Comparison of ENCODE assay signal across 22 cellular contexts in genomic region chr4:144782345-144782744, GRCh38.
DNase-seq lines count a peak whose midpoint lies in the region; ATAC-seq, FAIRE-seq and TF ChIP-seq lines count a peak whose summit lies in the region.
"Had no signal": no experiment of that assay in that cellular context is flagged by ENCODE, and none has a peak within 500 bp of the region (broad histone marks: within the 10 kb centered on the region; RNA-seq: fewer than 3 reads in every experiment).

No MANE protein-coding gene starts in this region.

- no peaks in the 10 kb centered on the region for H3K4me1 ChIP-seq in astrocyte (ENCODE audit: insufficient read depth, low read length)
- H3K4me1 ChIP-seq: HAP-1 had no signal

- H3K36me3 ChIP-seq in KOPT-K1 (ENCODE audit: insufficient read depth, low read length), result no peaks in the 10 kb centered on the region
- H3K36me3 ChIP-seq in astrocyte (ENCODE audit: insufficient read depth, low read length), result no peaks in the 10 kb centered on the region
- H3K36me3 ChIP-seq: HAP-1 had no signal

- H3K27ac ChIP-seq in KOPT-K1 (ENCODE audit: low read depth, low read length, poor library complexity, severe bottlenecking) (peak overlapping the region; percentile 47), astrocyte (ENCODE audit: low read depth, low read length) (no peak overlapping the region)
- H3K27ac ChIP-seq: C4-2B, HL-60 had no signal

- no peaks in the 10 kb centered on the region for H3K79me2 ChIP-seq in astrocyte (ENCODE audit: insufficient read depth, low read length)

- H3K27ac Mint-ChIP-seq in astrocyte (ENCODE audit: unreplicated experiment), result no peak overlapping the region

- FAIRE-seq in astrocyte (lab: Jason Lieb, UNC), result no peak

- no peak overlapping the region for H3K9ac ChIP-seq in astrocyte (ENCODE audit: low read length)

- H3K9me3 Mint-ChIP-seq in astrocyte (ENCODE audit: unreplicated experiment), result peaks cover 3% of the 10 kb centered on the region

- H3K27me3 Mint-ChIP-seq in astrocyte (ENCODE audit: low read depth, unreplicated experiment), result no peaks in the 10 kb centered on the region

- no peaks in the 10 kb centered on the region for H3K27me3 ChIP-seq in astrocyte (ENCODE audit: insufficient read depth, low read length)

- no peak overlapping the region for H3K4me3 Mint-ChIP-seq in astrocyte (ENCODE audit: unreplicated experiment)

- no peak for ATAC-seq in HG03571 (IDR thresholded peaks at IDR 0.05; ENCODE audit: unreplicated experiment)
- ATAC-seq in HG02678 (IDR thresholded peaks at IDR 0.05; ENCODE audit: unreplicated experiment), result no peak

- H3K36me3 Mint-ChIP-seq in astrocyte (ENCODE audit: low read depth, unreplicated experiment), result no peaks in the 10 kb centered on the region

- H4K20me1 ChIP-seq in astrocyte (ENCODE audit: insufficient read depth, low read length), result no peaks in the 10 kb centered on the region

- no peak overlapping the region for H3K4me3 ChIP-seq in astrocyte (ENCODE audit: insufficient read depth, low read depth, low read length)
- H3K4me3 ChIP-seq in foreskin fibroblast (ENCODE audit: low read depth in 1 of 2, low read length in 2 of 2), result no peak overlapping the region
- H3K4me3 ChIP-seq: HAP-1 had no signal

- no peak overlapping the region for H2AFZ ChIP-seq in astrocyte (ENCODE audit: low read depth, low read length)

- peak; percentile 53 for DNase-seq in astrocyte (ENCODE audit: low read depth)
- DNase-seq in foreskin fibroblast, result peak; percentile 14 to 22
- peak; percentile 65 for DNase-seq in renal cortical epithelial cell (ENCODE audit: low read depth)
- no peak for DNase-seq in NCI-H146 (lab: John Stamatoyannopoulos, UW)
- DNase-seq in retina, result no peak
- DNase-seq: ACHN, AML-193, DMS79 treated with DMSO at 0.1 percent for 48 hours, GDM1, Kasumi-1, NCI-H1105 treated with DMSO at 0.1 percent for 48 hours, NCI-H1694 treated with DMSO at 0.1 percent for 48 hours, NCI-H510A, NCI-H82, RPMI8226, SHP77 treated with DMSO at 0.1 percent for 48 hours had no signal

- TF ChIP-seq CTCF in astrocyte (IDR thresholded peaks at IDR 0.05; ENCODE audit: insufficient read depth, low read depth, low read length) (no peak), foreskin fibroblast (IDR thresholded peaks at IDR 0.05; ENCODE audit: low read depth, low read length) (no peak)

- H3K9me3 ChIP-seq in KOPT-K1 (ENCODE audit: insufficient read depth, low read length, poor library complexity, severe bottlenecking), result no peaks in the 10 kb centered on the region
- H3K9me3 ChIP-seq in astrocyte (ENCODE audit: insufficient read depth, low read depth, low read length), result no peaks in the 10 kb centered on the region
- H3K9me3 ChIP-seq: HAP-1 had no signal

- peaks cover 4% of the 10 kb centered on the region for H3K4me1 Mint-ChIP-seq in astrocyte (ENCODE audit: low read depth, unreplicated experiment)

- H3K4me2 ChIP-seq in astrocyte (ENCODE audit: low read length), result peak overlapping the region; percentile 34

Comparison
In these comparisons a context has a peak if more than half of its experiments do, and no peak if none do; other contexts are left out.
1. DNase-seq: peak in astrocyte (single experiment), foreskin fibroblast (2 of 2) and renal cortical epithelial cell (single experiment); none in NCI-H146 (single experiment) and retina (single experiment).